ENCODE assay signal across 27 cellular contexts in genomic region chr4:38650133-38650532, GRCh38.
"Had no signal": no experiment of that assay in that cellular context is flagged by ENCODE, and none has a peak within 500 bp of the region (broad histone marks: within the 10 kb centered on the region; RNA-seq: fewer than 3 reads in every experiment).

No MANE protein-coding gene starts in this region.

- H3K36me3 ChIP-seq: heart right ventricle, lower lobe of right lung, prostate gland, right atrium auricular region, tibial artery, upper lobe of right lung, uterus had no signal

- H3K27ac Mint-ChIP-seq: nephron progenitor cell; stimulated activated memory B cell treated with anti-CD40 and anti-IgM and Interleukin-4, amounts not matched to agents 10 μg/mL and 1 μg/mL and 100 μg/mL, for 72 hours had no signal

- H3K4me1 ChIP-seq: lower lobe of right lung, prostate gland, right atrium auricular region, testis, tibial artery, upper lobe of right lung, uterus had no signal

- H3K9me3 Mint-ChIP-seq: stimulated activated memory B cell treated with anti-CD40 and anti-IgM and Interleukin-4, amounts not matched to agents 10 μg/mL and 1 μg/mL and 100 μg/mL, for 72 hours had no signal

- H3K27ac ChIP-seq: dorsolateral prefrontal cortex, epithelial cell of prostate, heart right ventricle, lower lobe of right lung, prostate gland, right atrium auricular region, testis, tibial artery, upper lobe of right lung, uterus had no signal

- ATAC-seq: esophagus mucosa; heart right ventricle; left ventricle myocardium superior; lower lobe of right lung; naive thymus-derived CD8-positive, alpha-beta T cell; sciatic nerve; stimulated activated memory B cell treated with anti-CD40 and anti-IgM and Interleukin-4, amounts not matched to agents 10 μg/mL and 1 μg/mL and 100 μg/mL, for 72 hours; stimulated activated naive CD8-positive, alpha-beta T cell treated with anti-CD3 and anti-CD28 coated beads, Interleukin-15, Interleukin-2, amounts not matched to agents 100 U/mL and 50 U/mL, for 24 hours; upper lobe of right lung had no signal

- H3K9me3 ChIP-seq: heart right ventricle, lower lobe of right lung, prostate gland, right atrium auricular region, testis, tibial artery, upper lobe of right lung, uterus had no signal

- DNase-seq: dorsolateral prefrontal cortex; effector CD4-positive, alpha-beta T cell; foreskin melanocyte; glutamatergic neuron; heart right ventricle; hippocampal formation; islet precursor cell; kidney glomerular epithelial cell; left ventricle myocardium superior; lower lobe of right lung; naive thymus-derived CD8-positive, alpha-beta T cell; nephron progenitor cell; nucleus accumbens; stimulated activated CD4-positive, alpha-beta T cell treated with anti-CD3 and anti-CD28 coated beads, Interleukin-4, amount 100 ng/mL, for 4 hours; stimulated activated naive CD8-positive, alpha-beta T cell treated with anti-CD3 and anti-CD28 coated beads, Interleukin-15, Interleukin-2, amounts not matched to agents 100 U/mL and 50 U/mL, for 24 hours; substantia nigra; testis; tibial artery; upper lobe of right lung; uterus had no signal

- FAIRE-seq: colon had no signal

- H3K4me3 Mint-ChIP-seq: naive thymus-derived CD8-positive, alpha-beta T cell; nephron progenitor cell; stimulated activated memory B cell treated with anti-CD40 and anti-IgM and Interleukin-4, amounts not matched to agents 10 μg/mL and 1 μg/mL and 100 μg/mL, for 72 hours had no signal

- H3K4me3 ChIP-seq: dorsolateral prefrontal cortex, heart right ventricle, lower lobe of right lung, prostate gland, right atrium auricular region, testis, tibial artery, upper lobe of right lung, uterus had no signal

- H3K27me3 ChIP-seq: dorsolateral prefrontal cortex, heart right ventricle, right atrium auricular region, testis, tibial artery, upper lobe of right lung, uterus had no signal

- H3K27me3 Mint-ChIP-seq: naive thymus-derived CD8-positive, alpha-beta T cell had no signal
